Comparison of ENCODE assay signal across 25 cellular contexts in the genomic region with DNA sequence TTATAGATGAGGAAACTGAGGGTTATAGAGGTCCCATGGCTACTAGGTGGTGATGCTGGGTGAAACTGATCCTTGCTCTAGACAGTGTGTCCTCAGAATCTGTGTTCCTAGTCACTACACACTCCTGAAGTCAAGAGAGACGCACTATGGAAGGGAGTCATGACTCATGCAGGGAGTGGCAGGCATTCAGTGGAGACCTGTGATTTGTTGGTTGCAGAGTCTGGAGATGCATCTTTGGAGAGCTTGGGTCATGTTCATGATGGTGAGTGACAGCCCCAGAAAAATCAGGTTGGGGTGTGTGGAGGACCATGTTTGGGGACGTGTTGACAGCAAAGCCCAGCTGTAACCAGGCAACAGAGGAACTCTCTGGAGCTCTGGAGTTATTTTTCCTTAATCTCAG. TPM values are rescaled to one million over a fixed set of nuclear protein-coding genes. Genes with fewer than 3 reads are reported as not detected.
DNase-seq lines count a peak whose midpoint lies in the region; ATAC-seq and TF ChIP-seq lines count a peak whose summit lies in the region.
"Had no signal": no experiment of that assay in that cellular context is flagged by ENCODE, and none has a peak within 500 bp of the region (broad histone marks: within the 10 kb centered on the region; RNA-seq: fewer than 3 reads in every experiment).

No MANE protein-coding gene starts in this region.

- no peaks in the 10 kb centered on the region for H3K36me3 ChIP-seq in uterus
- H3K36me3 ChIP-seq: heart left ventricle, neutrophil had no signal

- no peak overlapping the region for H3K4me3 ChIP-seq in uterus
- H3K4me3 ChIP-seq: GM12878, heart left ventricle, lung, testis had no signal

- no peaks in the 10 kb centered on the region for H3K4me1 ChIP-seq in uterus
- H3K4me1 ChIP-seq: heart left ventricle, testis had no signal

- H3K9me3 ChIP-seq in uterus, result no peaks in the 10 kb centered on the region
- H3K9me3 ChIP-seq: heart left ventricle, neutrophil, testis had no signal

- ATAC-seq in esophagus mucosa (peak; percentile 84), HG03139 (IDR thresholded peaks at IDR 0.05; ENCODE audit: unreplicated experiment) (no peak)
- ATAC-seq: GM12878; heart left ventricle; stimulated activated naive B cell treated with anti-CD40 and anti-IgM and Interleukin-4, amounts not matched to agents 10 μg/mL and 1 μg/mL and 100 μg/mL, for 72 hours; T-cell had no signal

- intact Hi-C loops in uterus (cut with DNase I; ENCODE audit: low total_unique reads), result no loop called here

- DNase-seq in ELR (ENCODE audit: low read depth), result peak; percentile 11
- peak; percentile 35 for DNase-seq in M059J (ENCODE audit: low read depth)
- DNase-seq in renal cortical epithelial cell (ENCODE audit: low read depth), result peak; percentile 5
- no peak for DNase-seq in uterus
- no peak for DNase-seq in NCI-H748 treated with DMSO at 0.1 percent for 48 hours (lab: John Stamatoyannopoulos, UW)
- DNase-seq: activated CD4-positive, CD25-positive, alpha-beta regulatory T cell treated with anti-CD3 and anti-CD28 coated beads, Interleukin-2, amount 50 U/mL, for 72 hours; activated CD8-positive, alpha-beta memory T cell treated with anti-CD3 and anti-CD28 coated beads for 24 hours; activated naive CD4-positive, alpha-beta T cell; activated T-cell treated with anti-CD3 and anti-CD28 coated beads, Interleukin-2, amount 50 U/mL, for 24 hours; AML-193; CD8-positive, alpha-beta memory T cell; dermis blood vessel endothelial cell; DMS79; heart left ventricle; IMR-90; stimulated activated CD4-positive, alpha-beta T cell treated with anti-CD3 and anti-CD28 coated beads, Interleukin-2, amount 100 ng/mL, for 48 hours; stimulated activated naive B cell treated with anti-CD40 and anti-IgM and Interleukin-4, amounts not matched to agents 10 μg/mL and 1 μg/mL and 100 μg/mL, for 72 hours; T-cell; testis had no signal

- no peak overlapping the region for H3K27ac ChIP-seq in uterus
- H3K27ac ChIP-seq: heart left ventricle, HL-60, neutrophil, testis had no signal

- no peak for TF ChIP-seq POLR2A in uterus (IDR thresholded peaks at IDR 0.05)

- H3K27me3 ChIP-seq in uterus, result no peaks in the 10 kb centered on the region
- H3K27me3 ChIP-seq: testis had no signal

- TF ChIP-seq CTCF in uterus (IDR thresholded peaks at IDR 0.05), result no peak

RNA-seq across cellular contexts. Expression of gene FBXO21, which starts 38.0 kb away (rescaled TPM):
- total RNA-seq in M059J (2014; rRNA removed; shearing (Covaris generic)), result 53.7 and 63.2 TPM in 2 replicates
- total RNA-seq in esophagus mucosa (22.9 TPM), renal cortical epithelial cell (110 and 129 TPM in 2 replicates), uterus (100 to 1,000 TPM in 2 of 4 donors, 10 to 100 TPM in 2; 66.2 to 152 (median 90.0) TPM)

Comparison
In these comparisons a context has a peak if more than half of its experiments do, and no peak if none do; other contexts are left out.
1. DNase-seq: peak in ELR (single experiment), M059J (single experiment) and renal cortical epithelial cell (single experiment); none in uterus (0 of 2) and NCI-H748 treated with DMSO at 0.1 percent for 48 hours (single experiment).